29 cellular contexts compared by ENCODE assay signal in genomic region chr11:77677138-77677537, GRCh38.
"Had no signal": no experiment of that assay in that cellular context is flagged by ENCODE, and none has a peak within 500 bp of the region (broad histone marks: within the 10 kb centered on the region; RNA-seq: fewer than 3 reads in every experiment).

No MANE protein-coding gene starts in this region.

- ATAC-seq: activated naive CD4-positive, alpha-beta T cell treated with anti-CD3 and anti-CD28 coated beads, Interleukin-2, amount 50 U/mL, for 72 hours; left lung; naive thymus-derived CD4-positive, alpha-beta T cell; right lobe of liver; stimulated activated effector memory CD8-positive, alpha-beta T cell treated with anti-CD3 and anti-CD28 coated beads, Interleukin-12 subunit alpha, Interleukin-12 subunit beta, amount 100 ng/mL, for 72 hours had no signal

- H3K4me3 Mint-ChIP-seq: immature natural killer cell; naive thymus-derived CD4-positive, alpha-beta T cell; neural crest cell; stimulated activated effector memory CD8-positive, alpha-beta T cell treated with anti-CD3 and anti-CD28 coated beads, Interleukin-12 subunit alpha, Interleukin-12 subunit beta, amount 100 ng/mL, for 72 hours had no signal

- DNase-seq: activated CD4-positive, alpha-beta T cell treated with anti-CD3 and anti-CD28 coated beads, Interleukin-2, amount 50 U/mL, for 1 hour; activated CD4-positive, CD25-positive, alpha-beta regulatory T cell treated with anti-CD3 and anti-CD28 coated beads, Interleukin-2, amount 50 U/mL, for 72 hours; activated CD8-positive, alpha-beta memory T cell treated with anti-CD3 and anti-CD28 coated beads for 24 hours; activated CD8-positive, alpha-beta memory T cell treated with anti-CD3 and anti-CD28 coated beads, Interleukin-2, amount 50 U/mL, for 4 hours; activated gamma-delta T cell; adrenal gland; dermis blood vessel endothelial cell; effector CD8-positive, alpha-beta T cell; erythroblast; glutamatergic neuron; immature natural killer cell; kidney glomerular epithelial cell; left lung; naive thymus-derived CD4-positive, alpha-beta T cell; posterior cingulate gyrus; right lobe of liver; small intestine; stimulated activated CD4-positive, alpha-beta T cell treated with anti-CD3 and anti-CD28 coated beads, Interleukin-2, amount 100 ng/mL, for 24 hours; stomach; WERI-Rb-1 had no signal

- H3K4me3 ChIP-seq: adrenal gland, cardiac muscle cell, hepatocyte, left lung, lung, right lobe of liver, stomach, suprapubic skin, tibial nerve had no signal

- H3K27ac Mint-ChIP-seq: stimulated activated effector memory CD8-positive, alpha-beta T cell treated with anti-CD3 and anti-CD28 coated beads, Interleukin-12 subunit alpha, Interleukin-12 subunit beta, amount 100 ng/mL, for 72 hours had no signal

- H3K27me3 ChIP-seq: adrenal gland, cardiac muscle cell, hepatocyte, left lung, right lobe of liver, stomach, suprapubic skin, tibial nerve had no signal

- H3K9me3 Mint-ChIP-seq: activated naive CD4-positive, alpha-beta T cell treated with anti-CD3 and anti-CD28 coated beads, Interleukin-2, amount 50 U/mL, for 72 hours; immature natural killer cell; naive thymus-derived CD4-positive, alpha-beta T cell; neural crest cell; stimulated activated effector memory CD8-positive, alpha-beta T cell treated with anti-CD3 and anti-CD28 coated beads, Interleukin-12 subunit alpha, Interleukin-12 subunit beta, amount 100 ng/mL, for 72 hours had no signal

- H3K27me3 Mint-ChIP-seq: naive thymus-derived CD4-positive, alpha-beta T cell had no signal

- H3K4me1 Mint-ChIP-seq: immature natural killer cell; naive thymus-derived CD4-positive, alpha-beta T cell; neural crest cell; stimulated activated effector memory CD8-positive, alpha-beta T cell treated with anti-CD3 and anti-CD28 coated beads, Interleukin-12 subunit alpha, Interleukin-12 subunit beta, amount 100 ng/mL, for 72 hours had no signal

- FAIRE-seq: frontal cortex had no signal

- H3K4me1 ChIP-seq: left lung, right lobe of liver, stomach, suprapubic skin, tibial nerve had no signal

- H3K4me2 ChIP-seq: hepatocyte had no signal

- H3K9me3 ChIP-seq: adrenal gland, left lung, right lobe of liver, stomach, suprapubic skin, tibial nerve had no signal

- H3K27ac ChIP-seq: adrenal gland, cardiac muscle cell, left lung, right lobe of liver, stomach, suprapubic skin, tibial nerve, WERI-Rb-1 had no signal

- H2AFZ ChIP-seq: hepatocyte had no signal
